ENCODE assay signal across 16 cellular contexts in genomic region chr11:122672892-122673291, GRCh38. TPM values are rescaled to one million over a fixed set of nuclear protein-coding genes. Genes with fewer than 3 reads are reported as not detected.
DNase-seq lines count a peak whose midpoint lies in the region; ATAC-seq and TF ChIP-seq lines count a peak whose summit lies in the region.
"Had no signal": no experiment of that assay in that cellular context is flagged by ENCODE, and none has a peak within 500 bp of the region (broad histone marks: within the 10 kb centered on the region; RNA-seq: fewer than 3 reads in every experiment).

No MANE protein-coding gene starts in this region.

- H3K4me1 Mint-ChIP-seq in activated naive CD8-positive, alpha-beta T cell treated with anti-CD3 and anti-CD28 coated beads, Interleukin-2, amount 10 ng/mL, durations not matched to agents 7 days and 5 days = peaks cover 45% of the 10 kb centered on the region
- peaks cover 82% of the 10 kb centered on the region for H3K4me1 Mint-ChIP-seq in activated naive CD8-positive, alpha-beta T cell treated with anti-CD3 and anti-CD28 coated beads, Interleukin-2, amount 50 U/mL, for 24 hours
- H3K4me1 Mint-ChIP-seq in stimulated activated naive B cell treated with anti-CD40 and anti-IgM and Interleukin-4, amounts not matched to agents 10 μg/mL and 1 μg/mL and 100 μg/mL, for 72 hours = peaks cover 42 to 65% of the 10 kb centered on the region in 2 donors
- peaks cover 45% of the 10 kb centered on the region for H3K4me1 Mint-ChIP-seq in activated T-helper 2 cell treated with anti-CD3 and anti-CD28 coated beads, Interferon-gamma antibody, Interleukin-2, Interleukin-4, amounts not matched to agents 10 μg/mL and 5 μg/mL and 100 μg/mL, durations not matched to agents 14 hours and 24 hours and 36 hours (ENCODE audit: low read depth)
- H3K4me1 Mint-ChIP-seq in immature natural killer cell = peaks cover 51 to 82% of the 10 kb centered on the region in 2 donors

- peak overlapping the region; percentile 17 for H3K4me3 Mint-ChIP-seq in activated naive CD8-positive, alpha-beta T cell treated with anti-CD3 and anti-CD28 coated beads, Interleukin-2, amount 10 ng/mL, durations not matched to agents 7 days and 5 days
- no peak overlapping the region for H3K4me3 Mint-ChIP-seq in activated naive CD8-positive, alpha-beta T cell treated with anti-CD3 and anti-CD28 coated beads, Interleukin-2, amount 50 U/mL, for 24 hours
- H3K4me3 Mint-ChIP-seq in stimulated activated naive B cell treated with anti-CD40 and anti-IgM and Interleukin-4, amounts not matched to agents 10 μg/mL and 1 μg/mL and 100 μg/mL, for 72 hours = no peak overlapping the region
- H3K4me3 Mint-ChIP-seq in activated T-helper 2 cell treated with anti-CD3 and anti-CD28 coated beads, Interferon-gamma antibody, Interleukin-2, Interleukin-4, amounts not matched to agents 10 μg/mL and 5 μg/mL and 100 μg/mL, durations not matched to agents 14 hours and 24 hours and 36 hours (ENCODE audit: low read depth) = no peak overlapping the region
- peak overlapping the region in 2 of 5 donors; percentile 27 to 32 for H3K4me3 Mint-ChIP-seq in immature natural killer cell
- H3K4me3 Mint-ChIP-seq: activated naive CD4-positive, alpha-beta T cell treated with anti-CD3 and anti-CD28 coated beads, Interleukin-2, amount 10 ng/mL, durations not matched to agents 7 days and 5 days; T-helper 2 cell treated with Interferon-gamma antibody and Interleukin-4, amounts not matched to agents 5 μg/mL and 100 μg/mL, for 36 hours had no signal

- intact Hi-C loops in adrenal gland (cut with DNase I) = no loop called here
- intact Hi-C loops in activated T-helper 2 cell treated with anti-CD3 and anti-CD28 coated beads, Interferon-gamma antibody, Interleukin-2, Interleukin-4, amounts not matched to agents 10 μg/mL and 5 μg/mL and 100 μg/mL, durations not matched to agents 14 hours and 24 hours and 36 hours (cut with micrococcal nuclease) = no loop called here

- H3K27me3 Mint-ChIP-seq in activated naive CD8-positive, alpha-beta T cell treated with anti-CD3 and anti-CD28 coated beads, Interleukin-2, amount 10 ng/mL, durations not matched to agents 7 days and 5 days = no peaks in the 10 kb centered on the region
- H3K27me3 Mint-ChIP-seq in activated naive CD8-positive, alpha-beta T cell treated with anti-CD3 and anti-CD28 coated beads, Interleukin-2, amount 50 U/mL, for 24 hours = no peaks in the 10 kb centered on the region
- peaks cover 0 to 27% of the 10 kb centered on the region in 2 donors for H3K27me3 Mint-ChIP-seq in stimulated activated naive B cell treated with anti-CD40 and anti-IgM and Interleukin-4, amounts not matched to agents 10 μg/mL and 1 μg/mL and 100 μg/mL, for 72 hours
- peaks cover 2% of the 10 kb centered on the region for H3K27me3 Mint-ChIP-seq in activated T-helper 2 cell treated with anti-CD3 and anti-CD28 coated beads, Interferon-gamma antibody, Interleukin-2, Interleukin-4, amounts not matched to agents 10 μg/mL and 5 μg/mL and 100 μg/mL, durations not matched to agents 14 hours and 24 hours and 36 hours (ENCODE audit: low read depth)
- peaks cover 0 to 5% (median 4%) of the 10 kb centered on the region in 3 donors for H3K27me3 Mint-ChIP-seq in immature natural killer cell (ENCODE audit: low read depth in 3 of 3)
- H3K27me3 Mint-ChIP-seq: activated naive CD4-positive, alpha-beta T cell treated with anti-CD3 and anti-CD28 coated beads, Interleukin-2, amount 10 ng/mL, durations not matched to agents 7 days and 5 days had no signal

- DNase-seq in activated naive CD8-positive, alpha-beta T cell treated with anti-CD3 and anti-CD28 coated beads, Interleukin-2, amount 10 ng/mL, durations not matched to agents 7 days and 5 days = no peak
- no peak for DNase-seq in activated naive CD8-positive, alpha-beta T cell treated with anti-CD3 and anti-CD28 coated beads, Interleukin-2, amount 50 U/mL, for 24 hours
- DNase-seq in adrenal gland = peak in 6 of 7 donors; percentile 19 to 59 (median 38)
- peak; percentile 30 for DNase-seq in lung (ENCODE audit: low spot score)
- no peak for DNase-seq in stimulated activated naive B cell treated with anti-CD40 and anti-IgM and Interleukin-4, amounts not matched to agents 10 μg/mL and 1 μg/mL and 100 μg/mL, for 72 hours
- DNase-seq in NCI-H345 (lab: John Stamatoyannopoulos, UW) = no peak
- DNase-seq in activated T-helper 2 cell treated with anti-CD3 and anti-CD28 coated beads, Interferon-gamma antibody, Interleukin-2, Interleukin-4, amounts not matched to agents 10 μg/mL and 5 μg/mL and 100 μg/mL, durations not matched to agents 14 hours and 24 hours and 36 hours (ENCODE audit: low spot score) = no peak
- DNase-seq in immature natural killer cell = no peak
- DNase-seq: activated CD4-positive, CD25-positive, alpha-beta regulatory T cell treated with anti-CD3 and anti-CD28 coated beads, Interleukin-2, amount 50 U/mL, for 72 hours; activated naive CD4-positive, alpha-beta T cell treated with anti-CD3 and anti-CD28 coated beads, Interleukin-2, amount 10 ng/mL, durations not matched to agents 7 days and 5 days; hippocampal formation; kidney glomerular epithelial cell; NCI-H146; ovary had no signal

- H3K27ac ChIP-seq in adrenal gland = no peak overlapping the region
- peak overlapping the region in 1 of 2 donors; percentile 43 for H3K27ac ChIP-seq in lung (ENCODE audit: low read depth in 1 of 2, low read length in 1 of 2)
- H3K27ac ChIP-seq: ovary had no signal

- no peak for TF ChIP-seq POLR2A in adrenal gland (IDR thresholded peaks at IDR 0.05)

- H3K27me3 ChIP-seq in adrenal gland = no peaks in the 10 kb centered on the region
- no peaks in the 10 kb centered on the region for H3K27me3 ChIP-seq in lung (ENCODE audit: control insufficient read depth, insufficient read depth)
- H3K27me3 ChIP-seq: ovary, upper lobe of left lung had no signal

- H3K4me1 ChIP-seq in adrenal gland (replicated peaks in 1 of 2) (peaks cover 0 to 4% of the 10 kb centered on the region in 2 donors), lung (ENCODE audit: control insufficient read depth in 2 of 2, insufficient read depth in 2 of 2, low read length in 2 of 2) (peaks cover 0 to 10% of the 10 kb centered on the region in 2 donors)

- H3K9me3 ChIP-seq in adrenal gland (replicated peaks in 1 of 3) (no peaks in the 10 kb centered on the region), lung (ENCODE audit: control insufficient read depth in 2 of 2, insufficient read depth in 1 of 2, low read length in 1 of 2) (peaks cover 0 to 3% of the 10 kb centered on the region in 2 donors)
- H3K9me3 ChIP-seq: ovary, upper lobe of left lung had no signal

- H3K36me3 ChIP-seq in adrenal gland (replicated peaks in 1 of 2) = no peaks in the 10 kb centered on the region
- no peaks in the 10 kb centered on the region for H3K36me3 ChIP-seq in lung (ENCODE audit: control insufficient read depth in 2 of 2, insufficient read depth in 2 of 2, low read length in 2 of 2)
- H3K36me3 ChIP-seq: ovary, upper lobe of left lung had no signal

- TF ChIP-seq CTCF in adrenal gland (IDR thresholded peaks at IDR 0.05) (no peak), lung (IDR thresholded peaks at IDR 0.05; ENCODE audit: control extremely low read depth, extremely low read depth) (no peak)

- H3K9me3 Mint-ChIP-seq in activated naive CD8-positive, alpha-beta T cell treated with anti-CD3 and anti-CD28 coated beads, Interleukin-2, amount 10 ng/mL, durations not matched to agents 7 days and 5 days = peaks cover 2% of the 10 kb centered on the region
- no peaks in the 10 kb centered on the region for H3K9me3 Mint-ChIP-seq in activated naive CD8-positive, alpha-beta T cell treated with anti-CD3 and anti-CD28 coated beads, Interleukin-2, amount 50 U/mL, for 24 hours
- peaks cover 4 to 6% of the 10 kb centered on the region in 2 donors for H3K9me3 Mint-ChIP-seq in stimulated activated naive B cell treated with anti-CD40 and anti-IgM and Interleukin-4, amounts not matched to agents 10 μg/mL and 1 μg/mL and 100 μg/mL, for 72 hours
- peaks cover 11% of the 10 kb centered on the region for H3K9me3 Mint-ChIP-seq in activated T-helper 2 cell treated with anti-CD3 and anti-CD28 coated beads, Interferon-gamma antibody, Interleukin-2, Interleukin-4, amounts not matched to agents 10 μg/mL and 5 μg/mL and 100 μg/mL, durations not matched to agents 14 hours and 24 hours and 36 hours
- no peaks in the 10 kb centered on the region for H3K9me3 Mint-ChIP-seq in immature natural killer cell

- POLR2A ChIA-PET in activated naive CD8-positive, alpha-beta T cell treated with anti-CD3 and anti-CD28 coated beads, Interleukin-2, amount 10 ng/mL, durations not matched to agents 7 days and 5 days (lab: Charles Lee) = interaction anchor here (0.7 to 2.9 kb wide), 3 partner anchors 9 to 18 kb away, joined by 3 to 14 read pairs (median 8); no protein-coding TSS in a partner anchor

- peaks cover 32% of the 10 kb centered on the region for H3K36me3 Mint-ChIP-seq in activated naive CD8-positive, alpha-beta T cell treated with anti-CD3 and anti-CD28 coated beads, Interleukin-2, amount 10 ng/mL, durations not matched to agents 7 days and 5 days
- H3K36me3 Mint-ChIP-seq in activated naive CD8-positive, alpha-beta T cell treated with anti-CD3 and anti-CD28 coated beads, Interleukin-2, amount 50 U/mL, for 24 hours (ENCODE audit: low read depth) = peaks cover 46% of the 10 kb centered on the region
- peaks cover 24 to 43% of the 10 kb centered on the region in 2 donors for H3K36me3 Mint-ChIP-seq in stimulated activated naive B cell treated with anti-CD40 and anti-IgM and Interleukin-4, amounts not matched to agents 10 μg/mL and 1 μg/mL and 100 μg/mL, for 72 hours
- H3K36me3 Mint-ChIP-seq in activated T-helper 2 cell treated with anti-CD3 and anti-CD28 coated beads, Interferon-gamma antibody, Interleukin-2, Interleukin-4, amounts not matched to agents 10 μg/mL and 5 μg/mL and 100 μg/mL, durations not matched to agents 14 hours and 24 hours and 36 hours (ENCODE audit: low read depth) = peaks cover 22% of the 10 kb centered on the region
- H3K36me3 Mint-ChIP-seq in immature natural killer cell = peaks cover 0 to 13% (median 13%) of the 10 kb centered on the region in 3 donors

- WGBS in adrenal gland, 4 donors = 91 to 96% (median 94%) methylated on average over 3 to 4 of the region's 4 CpGs
- 50 to 75% methylated on average over 4 of the region's 4 CpGs for WGBS in lung, 2 donors

- H3K27ac Mint-ChIP-seq in activated naive CD8-positive, alpha-beta T cell treated with anti-CD3 and anti-CD28 coated beads, Interleukin-2, amount 10 ng/mL, durations not matched to agents 7 days and 5 days = peak overlapping the region; percentile 14
- no peak overlapping the region for H3K27ac Mint-ChIP-seq in activated naive CD8-positive, alpha-beta T cell treated with anti-CD3 and anti-CD28 coated beads, Interleukin-2, amount 50 U/mL, for 24 hours
- peak overlapping the region; percentile 72 for H3K27ac Mint-ChIP-seq in stimulated activated naive B cell treated with anti-CD40 and anti-IgM and Interleukin-4, amounts not matched to agents 10 μg/mL and 1 μg/mL and 100 μg/mL, for 72 hours
- H3K27ac Mint-ChIP-seq in activated T-helper 2 cell treated with anti-CD3 and anti-CD28 coated beads, Interferon-gamma antibody, Interleukin-2, Interleukin-4, amounts not matched to agents 10 μg/mL and 5 μg/mL and 100 μg/mL, durations not matched to agents 14 hours and 24 hours and 36 hours = no peak overlapping the region
- H3K27ac Mint-ChIP-seq in immature natural killer cell = peak overlapping the region in 2 of 6 donors; percentile 55 to 74
- H3K27ac Mint-ChIP-seq: activated naive CD4-positive, alpha-beta T cell treated with anti-CD3 and anti-CD28 coated beads, Interleukin-2, amount 10 ng/mL, durations not matched to agents 7 days and 5 days; T-helper 2 cell treated with Interferon-gamma antibody and Interleukin-4, amounts not matched to agents 5 μg/mL and 100 μg/mL, for 36 hours had no signal

- H3K4me3 ChIP-seq in adrenal gland (no peak overlapping the region), lung (no peak overlapping the region)
- H3K4me3 ChIP-seq: ovary, upper lobe of left lung had no signal

- ATAC-seq in activated naive CD8-positive, alpha-beta T cell treated with anti-CD3 and anti-CD28 coated beads, Interleukin-2, amount 10 ng/mL, durations not matched to agents 7 days and 5 days (ENCODE audit: low read depth) = no peak
- ATAC-seq in activated naive CD8-positive, alpha-beta T cell treated with anti-CD3 and anti-CD28 coated beads, Interleukin-2, amount 50 U/mL, for 24 hours = no peak
- ATAC-seq in lung (ENCODE audit: insufficient read depth, low FRiP score) = peak; percentile 28
- ATAC-seq in stimulated activated naive B cell treated with anti-CD40 and anti-IgM and Interleukin-4, amounts not matched to agents 10 μg/mL and 1 μg/mL and 100 μg/mL, for 72 hours (replicated peaks) = no peak

RNA-seq across cellular contexts. Expression of gene UBASH3B, which starts 17.4 kb away (rescaled TPM):
- 10 to 100 TPM; 40.7 to 44.8 TPM for total RNA-seq in activated naive CD8-positive, alpha-beta T cell treated with anti-CD3 and anti-CD28 coated beads, Interleukin-2, amount 10 ng/mL, durations not matched to agents 7 days and 5 days
- total RNA-seq in adrenal gland (10 to 100 TPM in 4 of 8 donors, 1 to 10 TPM in 4; 4.5 to 21.5 (median 8.2) TPM), lung (10 to 100 TPM in 1 of 2 donors, 1 to 10 TPM in 1; 9.6 to 51.2 TPM)
- polyA plus RNA-seq in adrenal gland (1 to 10 TPM in 2 of 3 donors, under 1 TPM in 1; 0.57 to 4.0 (median 1.4) TPM), lung (10 to 100 TPM in 1 of 2 donors, 1 to 10 TPM in 1; 5.8 to 15.1 TPM), immature natural killer cell (10 to 100 TPM in 1 of 3 donors, 1 to 10 TPM in 2; 7.5 to 17.5 (median 9.6) TPM)
- 19.3 and 20.1 TPM in 2 replicates for total RNA-seq in activated T-helper 2 cell treated with anti-CD3 and anti-CD28 coated beads, Interferon-gamma antibody, Interleukin-2, Interleukin-4, amounts not matched to agents 10 μg/mL and 5 μg/mL and 100 μg/mL, durations not matched to agents 14 hours and 24 hours and 36 hours

Comparison
In these comparisons a context has a peak if more than half of its experiments do, and no peak if none do; other contexts are left out.
1. H3K27ac Mint-ChIP-seq: peak in activated naive CD8-positive, alpha-beta T cell treated with anti-CD3 and anti-CD28 coated beads, Interleukin-2, amount 10 ng/mL, durations not matched to agents 7 days and 5 days (single experiment) and stimulated activated naive B cell treated with anti-CD40 and anti-IgM and Interleukin-4, amounts not matched to agents 10 μg/mL and 1 μg/mL and 100 μg/mL, for 72 hours (single experiment); none in activated naive CD8-positive, alpha-beta T cell treated with anti-CD3 and anti-CD28 coated beads, Interleukin-2, amount 50 U/mL, for 24 hours (single experiment) and activated T-helper 2 cell treated with anti-CD3 and anti-CD28 coated beads, Interferon-gamma antibody, Interleukin-2, Interleukin-4, amounts not matched to agents 10 μg/mL and 5 μg/mL and 100 μg/mL, durations not matched to agents 14 hours and 24 hours and 36 hours (single experiment).
2. DNase-seq: peak in adrenal gland (6 of 7) and lung (single experiment); none in activated naive CD8-positive, alpha-beta T cell treated with anti-CD3 and anti-CD28 coated beads, Interleukin-2, amount 10 ng/mL, durations not matched to agents 7 days and 5 days (single experiment), activated naive CD8-positive, alpha-beta T cell treated with anti-CD3 and anti-CD28 coated beads, Interleukin-2, amount 50 U/mL, for 24 hours (single experiment), stimulated activated naive B cell treated with anti-CD40 and anti-IgM and Interleukin-4, amounts not matched to agents 10 μg/mL and 1 μg/mL and 100 μg/mL, for 72 hours (single experiment), NCI-H345 (single experiment), activated T-helper 2 cell treated with anti-CD3 and anti-CD28 coated beads, Interferon-gamma antibody, Interleukin-2, Interleukin-4, amounts not matched to agents 10 μg/mL and 5 μg/mL and 100 μg/mL, durations not matched to agents 14 hours and 24 hours and 36 hours (single experiment) and immature natural killer cell (0 of 3).